In genomic region chr11:71466358-71466757, GRCh38 we compare ENCODE assay signal across 20 cellular contexts. TPM values are rescaled to one million over a fixed set of nuclear protein-coding genes. Genes with fewer than 3 reads are reported as not detected.
DNase-seq lines count a peak whose midpoint lies in the region; ATAC-seq and TF ChIP-seq lines count a peak whose summit lies in the region.
"Had no signal": no experiment of that assay in that cellular context is flagged by ENCODE, and none has a peak within 500 bp of the region (broad histone marks: within the 10 kb centered on the region; RNA-seq: fewer than 3 reads in every experiment).

No MANE protein-coding gene starts in this region.

- TF ChIP-seq POLR2A in sigmoid colon (IDR thresholded peaks at IDR 0.05), result no peak

- TF ChIP-seq RAD21 in Ishikawa (IDR thresholded peaks at IDR 0.05; ENCODE audit: low read depth), result no peak

- intact Hi-C loops in Right ventricle myocardium inferior (cut with DNase I) (no loop called here), heart right ventricle (cut with DNase I) (no loop called here), sigmoid colon (cut with DNase I) (no loop called here)

- H3K4me3 Mint-ChIP-seq in glutamatergic neuron (ENCODE audit: unreplicated experiment), result no peak overlapping the region
- H3K4me3 Mint-ChIP-seq: CD4-positive, alpha-beta memory T cell had no signal

- H3K9me3 ChIP-seq in heart right ventricle, result no peaks in the 10 kb centered on the region
- H3K9me3 ChIP-seq in sigmoid colon, result no peaks in the 10 kb centered on the region
- H3K9me3 ChIP-seq: Peyer's patch had no signal

- H3K27me3 Mint-ChIP-seq in glutamatergic neuron (ENCODE audit: unreplicated experiment), result no peaks in the 10 kb centered on the region
- H3K27me3 Mint-ChIP-seq: CD4-positive, alpha-beta memory T cell had no signal

- H3K9me3 Mint-ChIP-seq in glutamatergic neuron (ENCODE audit: unreplicated experiment), result peaks cover 8% of the 10 kb centered on the region
- H3K9me3 Mint-ChIP-seq: CD4-positive, alpha-beta memory T cell had no signal

- no peak overlapping the region for H3K27ac Mint-ChIP-seq in glutamatergic neuron (ENCODE audit: unreplicated experiment)

- DNase-seq in Right ventricle myocardium inferior (ENCODE audit: missing footprints), result peak; percentile 13
- no peak for DNase-seq in heart right ventricle
- peak; percentile 2 for DNase-seq in glutamatergic neuron
- DNase-seq in sigmoid colon, result peak; percentile 50
- no peak for DNase-seq in NCI-H1417 treated with DMSO at 0.1 percent for 48 hours (lab: John Stamatoyannopoulos, UW)
- DNase-seq: Calu3; CD4-positive, alpha-beta memory T cell; GF-D8; GM23248; HCEC 1CT; NCI-H1092 treated with DMSO at 0.1 percent for 48 hours; NCI-H1694; NCI-H2081 treated with DMSO at 0.1 percent for 48 hours; NK-92 treated with Interleukin-12 subunit alpha and Interleukin-12 subunit beta, amount 100 ng/mL, for 24 hours; SHP77 had no signal

- H3K4me1 Mint-ChIP-seq in glutamatergic neuron (ENCODE audit: low read depth, unreplicated experiment), result peaks cover 2% of the 10 kb centered on the region

- TF ChIP-seq CTCF in heart right ventricle (IDR thresholded peaks at IDR 0.05) (no peak), glutamatergic neuron (IDR thresholded peaks at IDR 0.05; ENCODE audit: partially characterized antibody, unreplicated experiment) (no peak), sigmoid colon (IDR thresholded peaks at IDR 0.05) (no peak)

- WGBS in heart right ventricle, 2 donors, result 81 to 91% methylated on average over 9 of the region's 9 CpGs
- WGBS in sigmoid colon, 2 donors, result 91% methylated on average over 9 of the region's 9 CpGs

- H3K4me1 ChIP-seq in heart right ventricle (no peaks in the 10 kb centered on the region), sigmoid colon (no peaks in the 10 kb centered on the region)
- H3K4me1 ChIP-seq: Peyer's patch had no signal

- H3K27me3 ChIP-seq in heart right ventricle (no peaks in the 10 kb centered on the region), sigmoid colon (no peaks in the 10 kb centered on the region)
- H3K27me3 ChIP-seq: Peyer's patch had no signal

- H3K36me3 Mint-ChIP-seq in glutamatergic neuron (ENCODE audit: unreplicated experiment), result peaks cover 30% of the 10 kb centered on the region

- H3K4me3 ChIP-seq in heart right ventricle (no peak overlapping the region), sigmoid colon (no peak overlapping the region)
- H3K4me3 ChIP-seq: GM23248, K562, Peyer's patch had no signal

- no peak overlapping the region for H3K27ac ChIP-seq in heart right ventricle
- H3K27ac ChIP-seq in sigmoid colon, result no peak overlapping the region
- H3K27ac ChIP-seq: GM23248, Peyer's patch had no signal

- no peak for ATAC-seq in Right ventricle myocardium inferior
- no peak for ATAC-seq in heart right ventricle
- no peak for ATAC-seq in HG02884 (IDR thresholded peaks at IDR 0.05; ENCODE audit: unreplicated experiment)
- no peak for ATAC-seq in GM19351 (IDR thresholded peaks at IDR 0.05; ENCODE audit: unreplicated experiment)
- ATAC-seq: K562 had no signal

- H3K36me3 ChIP-seq in heart right ventricle (peaks cover 0 to 62% (median 16%) of the 10 kb centered on the region in 9 donors), sigmoid colon (peaks cover 0 to 42% (median 13%) of the 10 kb centered on the region in 4 donors)

- no peak for TF ChIP-seq EP300 in Ishikawa (IDR thresholded peaks at IDR 0.05; ENCODE audit: borderline replicate concordance)
- no peak for TF ChIP-seq EP300 in sigmoid colon (IDR thresholded peaks at IDR 0.05)

TF ChIP-seq in Ishikawa, 13 proteins besides CTCF, POLR2A, EP300 and RAD21:
- TF ChIP-seq, protein P1, sequence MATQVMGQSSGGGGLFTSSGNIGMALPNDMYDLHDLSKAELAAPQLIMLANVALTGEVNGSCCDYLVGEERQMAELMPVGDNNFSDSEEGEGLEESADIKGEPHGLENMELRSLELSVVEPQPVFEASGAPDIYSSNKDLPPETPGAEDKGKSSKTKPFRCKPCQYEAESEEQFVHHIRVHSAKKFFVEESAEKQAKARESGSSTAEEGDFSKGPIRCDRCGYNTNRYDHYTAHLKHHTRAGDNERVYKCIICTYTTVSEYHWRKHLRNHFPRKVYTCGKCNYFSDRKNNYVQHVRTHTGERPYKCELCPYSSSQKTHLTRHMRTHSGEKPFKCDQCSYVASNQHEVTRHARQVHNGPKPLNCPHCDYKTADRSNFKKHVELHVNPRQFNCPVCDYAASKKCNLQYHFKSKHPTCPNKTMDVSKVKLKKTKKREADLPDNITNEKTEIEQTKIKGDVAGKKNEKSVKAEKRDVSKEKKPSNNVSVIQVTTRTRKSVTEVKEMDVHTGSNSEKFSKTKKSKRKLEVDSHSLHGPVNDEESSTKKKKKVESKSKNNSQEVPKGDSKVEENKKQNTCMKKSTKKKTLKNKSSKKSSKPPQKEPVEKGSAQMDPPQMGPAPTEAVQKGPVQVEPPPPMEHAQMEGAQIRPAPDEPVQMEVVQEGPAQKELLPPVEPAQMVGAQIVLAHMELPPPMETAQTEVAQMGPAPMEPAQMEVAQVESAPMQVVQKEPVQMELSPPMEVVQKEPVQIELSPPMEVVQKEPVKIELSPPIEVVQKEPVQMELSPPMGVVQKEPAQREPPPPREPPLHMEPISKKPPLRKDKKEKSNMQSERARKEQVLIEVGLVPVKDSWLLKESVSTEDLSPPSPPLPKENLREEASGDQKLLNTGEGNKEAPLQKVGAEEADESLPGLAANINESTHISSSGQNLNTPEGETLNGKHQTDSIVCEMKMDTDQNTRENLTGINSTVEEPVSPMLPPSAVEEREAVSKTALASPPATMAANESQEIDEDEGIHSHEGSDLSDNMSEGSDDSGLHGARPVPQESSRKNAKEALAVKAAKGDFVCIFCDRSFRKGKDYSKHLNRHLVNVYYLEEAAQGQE (IDR thresholded peaks at IDR 0.05; ENCODE audit: low read depth), result no peak
- TF ChIP-seq TAF1 (IDR thresholded peaks at IDR 0.05; ENCODE audit: low read depth) (no peak), EGR1 (IDR thresholded peaks at IDR 0.05) (0 out of 2 replicates have a peak, but pooled peaks have one; percentile 15)

RNA-seq across cellular contexts. Expression of gene NADSYN1, which starts 13.4 kb away (rescaled TPM):
- 22.1 TPM for total RNA-seq in Right ventricle myocardium inferior
- total RNA-seq in heart right ventricle, result 10 to 100 TPM; 13.4 to 31.4 (median 16.0) TPM
- polyA plus RNA-seq in heart right ventricle, result 10 to 100 TPM; 25.6 to 32.0 TPM
- total RNA-seq in glutamatergic neuron (ENCODE audit: unreplicated experiment), result 78.2 TPM
- 10 to 100 TPM; 24.6 to 72.0 (median 38.3) TPM for total RNA-seq in sigmoid colon
- 100 to 1,000 TPM in 1 of 3 donors, 10 to 100 TPM in 2; 31.8 to 136 (median 42.5) TPM for polyA plus RNA-seq in sigmoid colon

RNA-seq across cellular contexts. Expression of gene DHCR7, which starts 18.2 kb away (rescaled TPM):
- total RNA-seq in Right ventricle myocardium inferior (46.3 TPM), heart right ventricle (10 to 100 TPM; 24.9 to 49.6 (median 31.0) TPM), glutamatergic neuron (ENCODE audit: unreplicated experiment) (145 TPM), sigmoid colon (1 to 10 TPM; 4.1 to 7.5 (median 5.3) TPM)
- polyA plus RNA-seq in heart right ventricle (10 to 100 TPM; 13.5 to 16.0 TPM), sigmoid colon (10 to 100 TPM in 1 of 3 donors, 1 to 10 TPM in 2; 2.4 to 54.2 (median 8.8) TPM)

Comparison
In these comparisons a context has a peak if more than half of its experiments do, and no peak if none do; other contexts are left out.
1. DNase-seq: peak in Right ventricle myocardium inferior (single experiment), glutamatergic neuron (single experiment) and sigmoid colon (single experiment); none in heart right ventricle (0 of 2) and NCI-H1417 treated with DMSO at 0.1 percent for 48 hours (single experiment).